1 cellular context compared by ENCODE assay signal in the genomic region with DNA sequence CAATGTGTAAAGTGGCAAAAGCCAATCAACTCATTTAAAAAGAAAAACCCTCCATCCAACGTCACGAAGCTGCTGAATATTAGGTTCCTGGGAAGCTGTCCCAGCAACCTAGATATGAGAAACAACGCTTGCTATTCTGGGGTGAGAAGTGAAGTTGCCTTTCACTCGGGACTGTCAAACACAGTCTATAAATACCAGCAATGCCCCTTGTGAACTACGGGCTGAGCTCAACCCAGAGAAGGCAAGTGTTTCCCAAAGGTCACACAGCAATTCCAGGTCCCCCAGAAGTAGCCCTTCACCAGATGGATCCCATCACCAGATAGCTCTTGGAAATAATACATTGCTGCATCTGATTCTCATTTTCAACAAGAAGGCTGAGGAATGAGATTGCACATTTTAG.
TF ChIP-seq lines count a peak whose summit lies in the region.

No MANE protein-coding gene starts in this region.

TF ChIP-seq in HepG2, 621 proteins besides CTCF, POLR2A, EP300 and RAD21:
- TF ChIP-seq ZNF768 (CRISPR knock-in tag; IDR thresholded peaks at IDR 0.05) = peak; percentile 81; the same call in 1 of the 2 replicates
- no peak for TF ChIP-seq ZNF652 (CRISPR knock-in tag; IDR thresholded peaks at IDR 0.05; ENCODE audit: borderline replicate concordance, low read depth)
